Comparison of ENCODE assay signal across 26 cellular contexts in genomic region chr10:131842351-131843088, GRCh38. TPM values are rescaled to one million over a fixed set of nuclear protein-coding genes. Genes with fewer than 3 reads are reported as not detected.
DNase-seq lines count a peak whose midpoint lies in the region; ATAC-seq and TF ChIP-seq lines count a peak whose summit lies in the region.
"Had no signal": no experiment of that assay in that cellular context is flagged by ENCODE, and none has a peak within 500 bp of the region (broad histone marks: within the 10 kb centered on the region; RNA-seq: fewer than 3 reads in every experiment).

No MANE protein-coding gene starts in this region.

- no peaks in the 10 kb centered on the region for H3K27me3 ChIP-seq in naive thymus-derived CD4-positive, alpha-beta T cell (ENCODE audit: control insufficient read depth in 2 of 2, insufficient read depth in 2 of 2, low read length in 2 of 2)

- DNase-seq in HT-29 (ENCODE audit: low spot score) (peak; percentile 8), coronary artery (ENCODE audit: low spot score) (peak; percentile 56), NCI-H82 treated with DMSO at 0.1 percent for 48 hours (lab: John Stamatoyannopoulos, UW; ENCODE audit: unreplicated experiment) (no peak), NCI-H748 treated with DMSO at 0.1 percent for 48 hours (lab: John Stamatoyannopoulos, UW) (no peak)
- peak in 1 of 9 donors; percentile 17 for DNase-seq in naive thymus-derived CD4-positive, alpha-beta T cell
- DNase-seq in stimulated activated naive CD8-positive, alpha-beta T cell treated with anti-CD3 and anti-CD28 coated beads, Interleukin-15, Interleukin-2, amounts not matched to agents 100 U/mL and 50 U/mL, for 24 hours: no peak
- no peak for DNase-seq in stimulated activated CD4-positive, alpha-beta T cell treated with anti-CD3 and anti-CD28 coated beads, Interleukin-2, amount 100 ng/mL, for 24 hours
- DNase-seq: activated CD8-positive, alpha-beta T cell treated with anti-CD3 and anti-CD28 coated beads for 36 hours; activated naive CD4-positive, alpha-beta T cell; amygdala; cortex of kidney; GOT3; Karpas-422; kidney glomerular epithelial cell; MV-4-11; NCI-H1694; NCI-H510A; NK-92 treated with Interleukin-12 subunit alpha and Interleukin-12 subunit beta, amount 100 ng/mL, for 24 hours; PC-9; SIG-M5; stimulated activated CD4-positive, alpha-beta T cell treated with anti-CD3 and anti-CD28 coated beads, Interleukin-2, amount 100 ng/mL, for 48 hours; stimulated activated naive B cell treated with anti-CD40 and anti-IgM and Interleukin-4, amounts not matched to agents 10 μg/mL and 1 μg/mL and 100 μg/mL, for 72 hours had no signal

- intact Hi-C loops in naive thymus-derived CD4-positive, alpha-beta T cell (cut with micrococcal nuclease): no loop called here

- H3K9me3 ChIP-seq in naive thymus-derived CD4-positive, alpha-beta T cell (ENCODE audit: control insufficient read depth in 2 of 3, low read length in 3 of 3): no peaks in the 10 kb centered on the region
- H3K9me3 ChIP-seq: prostate gland, thoracic aorta had no signal

- no peak overlapping the region for H3K4me3 ChIP-seq in coronary artery
- no peak overlapping the region for H3K4me3 ChIP-seq in naive thymus-derived CD4-positive, alpha-beta T cell (ENCODE audit: low read length)
- H3K4me3 ChIP-seq: PC-9, prostate gland, thoracic aorta had no signal

- H3K27ac Mint-ChIP-seq in naive thymus-derived CD4-positive, alpha-beta T cell: no peak overlapping the region
- H3K27ac Mint-ChIP-seq: activated CD8-positive, alpha-beta T cell treated with anti-CD3 and anti-CD28 coated beads for 36 hours; CD4-positive, alpha-beta T cell; nephron; stimulated activated naive B cell treated with anti-CD40 and anti-IgM and Interleukin-4, amounts not matched to agents 10 μg/mL and 1 μg/mL and 100 μg/mL, for 72 hours had no signal

- TF ChIP-seq CTCF in coronary artery (IDR thresholded peaks at IDR 0.05): no peak

- no peaks in the 10 kb centered on the region for H3K4me1 ChIP-seq in naive thymus-derived CD4-positive, alpha-beta T cell (ENCODE audit: control insufficient read depth in 2 of 2, insufficient read depth in 2 of 2, low read length in 2 of 2)
- H3K4me1 ChIP-seq: prostate gland had no signal

- H3K9me3 Mint-ChIP-seq in naive thymus-derived CD4-positive, alpha-beta T cell: no peaks in the 10 kb centered on the region
- H3K9me3 Mint-ChIP-seq: activated CD8-positive, alpha-beta T cell treated with anti-CD3 and anti-CD28 coated beads for 36 hours; CD4-positive, alpha-beta T cell; nephron; stimulated activated naive B cell treated with anti-CD40 and anti-IgM and Interleukin-4, amounts not matched to agents 10 μg/mL and 1 μg/mL and 100 μg/mL, for 72 hours had no signal

- no peaks in the 10 kb centered on the region for H3K36me3 Mint-ChIP-seq in naive thymus-derived CD4-positive, alpha-beta T cell
- H3K36me3 Mint-ChIP-seq: stimulated activated naive B cell treated with anti-CD40 and anti-IgM and Interleukin-4, amounts not matched to agents 10 μg/mL and 1 μg/mL and 100 μg/mL, for 72 hours had no signal

- no peak overlapping the region for H3K27ac ChIP-seq in coronary artery
- no peak overlapping the region for H3K27ac ChIP-seq in naive thymus-derived CD4-positive, alpha-beta T cell (ENCODE audit: low read depth, low read length)
- H3K27ac ChIP-seq: PC-9, prostate gland, thoracic aorta had no signal

- ATAC-seq in naive thymus-derived CD4-positive, alpha-beta T cell: peak; percentile 14
- peak; percentile 10 for ATAC-seq in stimulated activated naive CD8-positive, alpha-beta T cell treated with anti-CD3 and anti-CD28 coated beads, Interleukin-15, Interleukin-2, amounts not matched to agents 100 U/mL and 50 U/mL, for 24 hours
- ATAC-seq: activated CD8-positive, alpha-beta T cell treated with anti-CD3 and anti-CD28 coated beads for 36 hours; stimulated activated naive B cell treated with anti-CD40 and anti-IgM and Interleukin-4, amounts not matched to agents 10 μg/mL and 1 μg/mL and 100 μg/mL, for 72 hours had no signal

- POLR2A ChIA-PET in naive thymus-derived CD4-positive, alpha-beta T cell (lab: Charles Lee): no interaction called here

- H3K4me3 Mint-ChIP-seq in naive thymus-derived CD4-positive, alpha-beta T cell: no peak overlapping the region
- H3K4me3 Mint-ChIP-seq: activated CD8-positive, alpha-beta T cell treated with anti-CD3 and anti-CD28 coated beads for 36 hours; CD4-positive, alpha-beta T cell; nephron; stimulated activated naive B cell treated with anti-CD40 and anti-IgM and Interleukin-4, amounts not matched to agents 10 μg/mL and 1 μg/mL and 100 μg/mL, for 72 hours had no signal

- H3K36me3 ChIP-seq in naive thymus-derived CD4-positive, alpha-beta T cell (ENCODE audit: control insufficient read depth in 2 of 3, insufficient read depth in 3 of 3, low read length in 3 of 3): no peaks in the 10 kb centered on the region
- H3K36me3 ChIP-seq: prostate gland, thoracic aorta had no signal

- H3K27me3 Mint-ChIP-seq in naive thymus-derived CD4-positive, alpha-beta T cell: peaks cover 0 to 3% (median 0%) of the 10 kb centered on the region in 5 donors
- H3K27me3 Mint-ChIP-seq: activated CD8-positive, alpha-beta T cell treated with anti-CD3 and anti-CD28 coated beads for 36 hours had no signal

- no peaks in the 10 kb centered on the region for H3K4me1 Mint-ChIP-seq in naive thymus-derived CD4-positive, alpha-beta T cell
- H3K4me1 Mint-ChIP-seq: nephron; stimulated activated naive B cell treated with anti-CD40 and anti-IgM and Interleukin-4, amounts not matched to agents 10 μg/mL and 1 μg/mL and 100 μg/mL, for 72 hours had no signal

- CTCF ChIA-PET in naive thymus-derived CD4-positive, alpha-beta T cell (lab: Charles Lee): no interaction called here

RNA-seq across cellular contexts. Expression of gene PPP2R2D, which starts 58.3 kb away (rescaled TPM):
- 30.3 and 37.5 TPM in 2 replicates for total RNA-seq in HT-29 (2014; rRNA removed; shearing (Covaris generic))
- total RNA-seq in naive thymus-derived CD4-positive, alpha-beta T cell: 10 to 100 TPM; 37.1 to 61.3 (median 40.1) TPM
- polyA plus RNA-seq in naive thymus-derived CD4-positive, alpha-beta T cell: 10 to 100 TPM; 35.0 to 47.4 TPM

Comparison
In these comparisons a context has a peak if more than half of its experiments do, and no peak if none do; other contexts are left out.
1. DNase-seq: peak in HT-29 (single experiment) and coronary artery (single experiment); none in stimulated activated naive CD8-positive, alpha-beta T cell treated with anti-CD3 and anti-CD28 coated beads, Interleukin-15, Interleukin-2, amounts not matched to agents 100 U/mL and 50 U/mL, for 24 hours (single experiment), NCI-H82 treated with DMSO at 0.1 percent for 48 hours (single experiment), stimulated activated CD4-positive, alpha-beta T cell treated with anti-CD3 and anti-CD28 coated beads, Interleukin-2, amount 100 ng/mL, for 24 hours (0 of 2) and NCI-H748 treated with DMSO at 0.1 percent for 48 hours (single experiment).